ENCODE assay signal across 8 cellular contexts in the genomic region with DNA sequence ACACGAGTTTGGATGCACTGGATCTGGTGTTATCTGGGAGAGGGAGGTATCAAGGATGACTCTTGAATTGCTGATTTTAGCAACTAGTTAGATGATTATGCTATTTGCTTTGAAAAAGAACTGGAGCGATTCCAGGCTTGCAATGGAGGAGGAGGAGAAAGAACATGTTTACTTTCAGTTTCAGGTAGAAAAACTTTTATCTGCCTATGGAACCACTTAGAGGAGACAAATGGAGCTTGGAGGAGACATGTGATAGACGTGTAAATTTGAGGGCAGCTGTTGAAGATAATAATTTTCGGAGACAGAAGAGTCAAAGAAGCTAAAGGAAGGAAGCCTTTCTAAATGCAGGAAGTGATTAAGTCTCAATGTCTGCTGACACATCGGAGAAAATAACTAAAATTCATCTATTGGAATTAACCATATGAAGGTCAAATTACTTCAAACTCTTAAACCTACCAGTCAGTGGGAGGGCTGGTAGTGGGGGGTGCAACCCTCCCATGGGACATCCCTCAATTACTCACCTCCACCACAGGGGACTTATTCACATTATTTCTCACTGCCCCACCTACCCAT. TPM values are rescaled to one million over a fixed set of nuclear protein-coding genes. Genes with fewer than 3 reads are reported as not detected.
DNase-seq lines count a peak whose midpoint lies in the region; ATAC-seq lines count a peak whose summit lies in the region.

No MANE protein-coding gene starts in this region.

- H3K9ac ChIP-seq in stomach smooth muscle (ENCODE audit: low read length in 2 of 2), result no peak overlapping the region

- POLR2A ChIA-PET in activated CD4-positive, alpha-beta memory T cell treated with anti-CD3 and anti-CD28 coated beads for 36 hours (lab: Charles Lee), result no interaction called here

- no peaks in the 10 kb centered on the region for H3K4me1 ChIP-seq in stomach smooth muscle (ENCODE audit: control insufficient read depth, insufficient read depth, low read length)

- no peaks in the 10 kb centered on the region for H3K27me3 ChIP-seq in stomach smooth muscle (ENCODE audit: control insufficient read depth in 1 of 2, insufficient read depth in 2 of 2, low read length in 2 of 2)

- ATAC-seq in HG03378 (IDR thresholded peaks at IDR 0.05; ENCODE audit: unreplicated experiment), result no peak
- ATAC-seq in HG02885 (IDR thresholded peaks at IDR 0.05; ENCODE audit: poor library complexity, unreplicated experiment), result no peak

- peak overlapping the region; percentile 12 for H3K4me3 Mint-ChIP-seq in activated CD4-positive, alpha-beta memory T cell treated with anti-CD3 and anti-CD28 coated beads for 36 hours

- no peaks in the 10 kb centered on the region for H3K36me3 ChIP-seq in stomach smooth muscle (ENCODE audit: control insufficient read depth in 2 of 2, insufficient read depth in 2 of 2, low read length in 2 of 2)

- no peak overlapping the region for H3K27ac Mint-ChIP-seq in activated CD4-positive, alpha-beta memory T cell treated with anti-CD3 and anti-CD28 coated beads for 36 hours

- peak overlapping the region; percentile 54 to 62 for H3K4me3 ChIP-seq in stomach smooth muscle (ENCODE audit: low read length in 2 of 2)

- DNase-seq in stimulated activated CD4-positive, alpha-beta T cell treated with anti-CD3 and anti-CD28 coated beads, Interleukin-1b, Interleukin-23, amount 100 ng/mL, for 48 hours, result peak; percentile 31
- no peak for DNase-seq in stimulated activated CD4-positive, alpha-beta T cell treated with anti-CD3 and anti-CD28 coated beads, Interleukin-12 subunit alpha, Interleukin-12 subunit beta, amount 100 ng/mL, for 4 hours
- DNase-seq in activated CD4-positive, alpha-beta memory T cell treated with anti-CD3 and anti-CD28 coated beads for 36 hours, result no peak
- DNase-seq in iris pigment epithelial cell (ENCODE audit: low read depth), result peak; percentile 67
- no peak for DNase-seq in NCI-H1694 (lab: John Stamatoyannopoulos, UW)

- no peaks in the 10 kb centered on the region for H3K27me3 Mint-ChIP-seq in activated CD4-positive, alpha-beta memory T cell treated with anti-CD3 and anti-CD28 coated beads for 36 hours

- CTCF ChIA-PET in activated CD4-positive, alpha-beta memory T cell treated with anti-CD3 and anti-CD28 coated beads for 36 hours (lab: Charles Lee), result no interaction called here

- H3K4me1 Mint-ChIP-seq in activated CD4-positive, alpha-beta memory T cell treated with anti-CD3 and anti-CD28 coated beads for 36 hours (ENCODE audit: low read depth), result peaks cover 5% of the 10 kb centered on the region

- no peak overlapping the region for H3K27ac ChIP-seq in stomach smooth muscle (ENCODE audit: low read length)

- H3K9me3 ChIP-seq in stomach smooth muscle (ENCODE audit: control insufficient read depth in 2 of 2, low read length in 2 of 2), result no peaks in the 10 kb centered on the region

- H3K36me3 Mint-ChIP-seq in activated CD4-positive, alpha-beta memory T cell treated with anti-CD3 and anti-CD28 coated beads for 36 hours, result no peaks in the 10 kb centered on the region

- H3K9me3 Mint-ChIP-seq in activated CD4-positive, alpha-beta memory T cell treated with anti-CD3 and anti-CD28 coated beads for 36 hours, result no peaks in the 10 kb centered on the region

- intact Hi-C loops in activated CD4-positive, alpha-beta memory T cell treated with anti-CD3 and anti-CD28 coated beads for 36 hours (cut with micrococcal nuclease), result no loop called here

RNA-seq across cellular contexts. Expression of gene GNAI1, which starts 56.4 kb away (rescaled TPM):
- 1 to 10 TPM in 1 of 2 experiments, under 1 TPM in 1; 0.50 to 1.1 TPM for total RNA-seq in activated CD4-positive, alpha-beta memory T cell treated with anti-CD3 and anti-CD28 coated beads for 36 hours

Comparison
In these comparisons a context has a peak if more than half of its experiments do, and no peak if none do; other contexts are left out.
1. DNase-seq: peak in stimulated activated CD4-positive, alpha-beta T cell treated with anti-CD3 and anti-CD28 coated beads, Interleukin-1b, Interleukin-23, amount 100 ng/mL, for 48 hours (single experiment) and iris pigment epithelial cell (single experiment); none in stimulated activated CD4-positive, alpha-beta T cell treated with anti-CD3 and anti-CD28 coated beads, Interleukin-12 subunit alpha, Interleukin-12 subunit beta, amount 100 ng/mL, for 4 hours (single experiment), activated CD4-positive, alpha-beta memory T cell treated with anti-CD3 and anti-CD28 coated beads for 36 hours (single experiment) and NCI-H1694 (single experiment).